Comparison of ENCODE assay signal across 22 cellular contexts in the genomic region with DNA sequence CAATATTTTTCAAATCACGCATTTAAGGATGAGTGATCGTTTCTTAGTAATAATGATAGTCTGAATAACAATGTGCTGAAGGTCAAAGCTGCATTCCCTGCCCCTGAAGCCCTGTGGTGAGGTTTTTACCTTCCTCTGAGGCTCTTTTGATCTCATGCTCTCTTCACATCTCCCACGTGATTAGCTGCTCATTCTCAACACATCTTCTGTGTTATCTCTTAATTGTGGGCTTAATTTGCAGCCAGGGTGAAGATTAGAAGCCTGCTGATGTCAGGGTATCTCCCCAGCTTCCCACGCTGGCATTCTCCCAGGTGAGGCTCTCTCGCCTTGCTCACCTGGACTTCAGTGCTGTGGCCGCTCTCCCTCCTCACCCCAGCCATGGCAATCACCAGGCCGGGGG.
DNase-seq lines count a peak whose midpoint lies in the region; ATAC-seq, FAIRE-seq and TF ChIP-seq lines count a peak whose summit lies in the region.
"Had no signal": no experiment of that assay in that cellular context is flagged by ENCODE, and none has a peak within 500 bp of the region (broad histone marks: within the 10 kb centered on the region; RNA-seq: fewer than 3 reads in every experiment).

No MANE protein-coding gene starts in this region.

- no peak overlapping the region for H4K91ac ChIP-seq in H1 (replicated peaks; ENCODE audit: insufficient read length, low read length)

- 87% methylated on average over 7 of the region's 7 CpGs; no CpG with 5 or more reads in 1 of the 2 experiments for WGBS in H1 (ENCODE audit: extremely low coverage in 1 of 2, insufficient coverage in 1 of 2, insufficient read length in 1 of 2, insufficient replicate concordance in 2 of 2, low coverage in 1 of 2, low lambda C conversion rate in 2 of 2, missing lambda C conversion rate in 1 of 2), 2 experiments

- TF ChIP-seq EP300 in H1 (IDR thresholded peaks at IDR 0.05; ENCODE audit: borderline replicate concordance in 1 of 2, low read depth in 2 of 2, low read length in 2 of 2) = no peak

- H3K36me3 ChIP-seq in H7 (replicated peaks; ENCODE audit: control insufficient read depth, insufficient read depth, low read length) (no peaks in the 10 kb centered on the region), H1 (ENCODE audit: control insufficient read depth in 2 of 4, insufficient read depth in 4 of 4, low read length in 3 of 4) (no peaks in the 10 kb centered on the region)

- H3K4me3 ChIP-seq in H7 (ENCODE audit: insufficient read depth, low read depth, low read length) = no peak overlapping the region
- no peak overlapping the region for H3K4me3 ChIP-seq in H1 (ENCODE audit: extremely low read depth in 1 of 4, insufficient read depth in 2 of 4, low read depth in 3 of 4, low read length in 4 of 4)
- H3K4me3 ChIP-seq: GM12878, K562 had no signal

- H2AK5ac ChIP-seq in H1 (ENCODE audit: low read depth, low read length) = no peak overlapping the region

- peak overlapping the region; percentile 11 for H4K8ac ChIP-seq in H1 (ENCODE audit: extremely low read depth, insufficient read depth, low read length)

- H2BK20ac ChIP-seq in H1 (ENCODE audit: low read length) = no peak overlapping the region

- no peak overlapping the region for H3K14ac ChIP-seq in H1 (ENCODE audit: insufficient read length)

- H3K27me3 ChIP-seq in H7 (ENCODE audit: control insufficient read depth, insufficient read depth, low read length) = no peaks in the 10 kb centered on the region
- peaks cover 0 to 4% (median 0%) of the 10 kb centered on the region in 4 experiments; a peak in 2 of 7 replicates for H3K27me3 ChIP-seq in H1 (replicated peaks in 1 of 4; ENCODE audit: control insufficient read depth in 3 of 4, extremely low read depth in 1 of 4, insufficient read depth in 3 of 4, low read length in 3 of 4)

- no peaks in the 10 kb centered on the region for H3K79me2 ChIP-seq in H1 (ENCODE audit: control insufficient read depth in 1 of 2, insufficient read depth in 2 of 2, low read length in 2 of 2)

- H3K4me1 ChIP-seq in H1 (replicated peaks in 1 of 4; ENCODE audit: control insufficient read depth in 3 of 4, insufficient read depth in 4 of 4, low read length in 3 of 4) = peaks cover 0 to 7% (median 2%) of the 10 kb centered on the region in 4 experiments; a peak in 2 of 7 replicates

- no peak for TF ChIP-seq CTCF in H1 (IDR thresholded peaks at IDR 0.05; ENCODE audit: control extremely low read depth in 1 of 3, insufficient read depth in 1 of 3, low read depth in 1 of 3, low read length in 3 of 3)

- peaks cover 8% of the 10 kb centered on the region for H3K4me1 Mint-ChIP-seq in activated naive CD4-positive, alpha-beta T cell treated with anti-CD3 and anti-CD28 coated beads for 36 hours (ENCODE audit: low read depth)
- H3K4me1 Mint-ChIP-seq in stimulated activated naive CD8-positive, alpha-beta T cell treated with anti-CD3 and anti-CD28 coated beads, Interleukin-15, amount 100 ng/mL, for 72 hours = peaks cover 20% of the 10 kb centered on the region
- H3K4me1 Mint-ChIP-seq: B cell had no signal

- no peak overlapping the region for H2BK12ac ChIP-seq in H1 (ENCODE audit: low read depth, low read length)

- H3K4me3 Mint-ChIP-seq in activated naive CD4-positive, alpha-beta T cell treated with anti-CD3 and anti-CD28 coated beads for 36 hours = no peak overlapping the region
- peak overlapping the region in 1 of 2 donors; percentile 15 for H3K4me3 Mint-ChIP-seq in stimulated activated naive CD8-positive, alpha-beta T cell treated with anti-CD3 and anti-CD28 coated beads, Interleukin-15, amount 100 ng/mL, for 72 hours
- H3K4me3 Mint-ChIP-seq: B cell; CD4-positive, CD25-positive, alpha-beta regulatory T cell had no signal

- H3K79me1 ChIP-seq in H1 (ENCODE audit: low read depth, low read length) = no peaks in the 10 kb centered on the region

- no peaks in the 10 kb centered on the region for H3K23me2 ChIP-seq in H1 (ENCODE audit: low read depth, low read length)

- peak; percentile 75 to 88 for ATAC-seq in activated naive CD4-positive, alpha-beta T cell treated with anti-CD3 and anti-CD28 coated beads, Interleukin-2, amount 50 U/mL, for 72 hours
- peak; percentile 78 for ATAC-seq in stimulated activated naive CD8-positive, alpha-beta T cell treated with anti-CD3 and anti-CD28 coated beads, Interleukin-15, amount 100 ng/mL, for 72 hours
- ATAC-seq: GM12878, K562, Right ventricle myocardium inferior had no signal

- H2BK15ac ChIP-seq in H1 (ENCODE audit: low read length) = no peak overlapping the region

- POLR2A ChIA-PET in H1 (lab: Charles Lee; ENCODE audit: partially characterized antibody) = no interaction called here

- no peak for FAIRE-seq in H1 (lab: Jason Lieb, UNC)
- FAIRE-seq in urothelium cell line (lab: Jason Lieb, UNC) = no peak
- FAIRE-seq: GM12878, K562, RCC 7860 had no signal

- no peak overlapping the region for H3K23ac ChIP-seq in H1 (ENCODE audit: insufficient read length)

- H3K9me3 Mint-ChIP-seq in activated naive CD4-positive, alpha-beta T cell treated with anti-CD3 and anti-CD28 coated beads, Interleukin-2, amount 50 U/mL, for 72 hours = no peaks in the 10 kb centered on the region
- H3K9me3 Mint-ChIP-seq in activated naive CD4-positive, alpha-beta T cell treated with anti-CD3 and anti-CD28 coated beads for 36 hours = no peaks in the 10 kb centered on the region
- no peaks in the 10 kb centered on the region for H3K9me3 Mint-ChIP-seq in stimulated activated naive CD8-positive, alpha-beta T cell treated with anti-CD3 and anti-CD28 coated beads, Interleukin-15, amount 100 ng/mL, for 72 hours

- no peak for DNase-seq in activated naive CD4-positive, alpha-beta T cell treated with anti-CD3 and anti-CD28 coated beads, Interleukin-2, amount 50 U/mL, for 72 hours (ENCODE audit: low spot score in 2 of 2)
- DNase-seq in activated naive CD4-positive, alpha-beta T cell treated with anti-CD3 and anti-CD28 coated beads for 36 hours = no peak
- peak; percentile 37 for DNase-seq in H7
- DNase-seq in H1 (ENCODE audit: low read depth in 1 of 2, low spot score in 2 of 2) = no peak
- no peak for DNase-seq in stimulated activated naive CD8-positive, alpha-beta T cell treated with anti-CD3 and anti-CD28 coated beads, Interleukin-15, amount 100 ng/mL, for 72 hours
- DNase-seq in urothelium cell line (ENCODE audit: low spot score) = no peak
- no peak for DNase-seq in AG20443 (ENCODE audit: low spot score)
- DNase-seq: COR-L47, EL, GOT3, NCI-H1092 treated with DMSO at 0.1 percent for 48 hours, NCI-H146, NCI-H2029 treated with DMSO at 0.1 percent for 48 hours, NCI-H2171, NCI-H446, NCI-H526 treated with DMSO at 0.1 percent for 48 hours had no signal

- peaks cover 11% of the 10 kb centered on the region for H3K27me3 Mint-ChIP-seq in activated naive CD4-positive, alpha-beta T cell treated with anti-CD3 and anti-CD28 coated beads for 36 hours (ENCODE audit: low read depth)
- H3K27me3 Mint-ChIP-seq in stimulated activated naive CD8-positive, alpha-beta T cell treated with anti-CD3 and anti-CD28 coated beads, Interleukin-15, amount 100 ng/mL, for 72 hours = peaks cover 46% of the 10 kb centered on the region

- H2BK120ac ChIP-seq in H1 (replicated peaks; ENCODE audit: low read depth, low read length) = no peak overlapping the region

- CTCF ChIA-PET in activated naive CD4-positive, alpha-beta T cell treated with anti-CD3 and anti-CD28 coated beads for 36 hours (lab: Charles Lee) = interaction anchor here (0.5 to 0.8 kb wide), 2 partner anchors 76 to 234 kb away, joined by 3 read pairs; no protein-coding TSS in a partner anchor
- CTCF ChIA-PET in H1 (lab: Charles Lee; ENCODE audit: partially characterized antibody) = interaction anchor here (0.9 to 1.9 kb wide), 3 partner anchors 22 to 135 kb away, joined by 3 to 4 read pairs (median 3); no protein-coding TSS in a partner anchor

- intact Hi-C loops in activated naive CD4-positive, alpha-beta T cell treated with anti-CD3 and anti-CD28 coated beads for 36 hours (cut with micrococcal nuclease) = no loop called here

- H3K36me3 Mint-ChIP-seq in activated naive CD4-positive, alpha-beta T cell treated with anti-CD3 and anti-CD28 coated beads, Interleukin-2, amount 50 U/mL, for 72 hours = no peaks in the 10 kb centered on the region
- H3K36me3 Mint-ChIP-seq in activated naive CD4-positive, alpha-beta T cell treated with anti-CD3 and anti-CD28 coated beads for 36 hours (ENCODE audit: low read depth) = no peaks in the 10 kb centered on the region
- H3K36me3 Mint-ChIP-seq: CD4-positive, CD25-positive, alpha-beta regulatory T cell had no signal

- H3K27ac Mint-ChIP-seq in activated naive CD4-positive, alpha-beta T cell treated with anti-CD3 and anti-CD28 coated beads, Interleukin-2, amount 50 U/mL, for 72 hours = no peak overlapping the region
- no peak overlapping the region for H3K27ac Mint-ChIP-seq in activated naive CD4-positive, alpha-beta T cell treated with anti-CD3 and anti-CD28 coated beads for 36 hours
- H3K27ac Mint-ChIP-seq in stimulated activated naive CD8-positive, alpha-beta T cell treated with anti-CD3 and anti-CD28 coated beads, Interleukin-15, amount 100 ng/mL, for 72 hours = peak overlapping the region in 1 of 2 donors; percentile 61
- H3K27ac Mint-ChIP-seq: B cell; CD4-positive, CD25-positive, alpha-beta regulatory T cell had no signal

- H2AFZ ChIP-seq in H1 (ENCODE audit: low read length) = no peak overlapping the region

- no peak for TF ChIP-seq POLR2A in H1 (IDR thresholded peaks at IDR 0.05; ENCODE audit: control extremely low read depth in 1 of 2, low read depth in 2 of 2, low read length in 2 of 2)

- no peak overlapping the region for H3K9ac ChIP-seq in H1 (replicated peaks in 1 of 4; ENCODE audit: extremely low read depth in 1 of 4, low read depth in 3 of 4, low read length in 3 of 4)

- H4K5ac ChIP-seq in H1 (ENCODE audit: insufficient read length, low read depth, low read length) = no peak overlapping the region

- no peak overlapping the region for H3K4ac ChIP-seq in H1 (replicated peaks; ENCODE audit: insufficient read length, low read depth, low read length)

- peaks cover 0 to 2% of the 10 kb centered on the region in 2 experiments for H4K20me1 ChIP-seq in H1 (replicated peaks in 1 of 2; ENCODE audit: control insufficient read depth in 1 of 2, insufficient read depth in 2 of 2, low read length in 2 of 2)

- no peak overlapping the region for H2BK5ac ChIP-seq in H1 (ENCODE audit: low read depth, low read length)

- no peak overlapping the region for H3K18ac ChIP-seq in H1 (ENCODE audit: extremely low read depth, low read length)

- no peak for TF ChIP-seq RAD21 in H1 (IDR thresholded peaks at IDR 0.05 in 1 of 2, conservative IDR thresholded peaks at IDR 0.05 in 1 of 2; ENCODE audit: low read depth in 2 of 2, low read length in 2 of 2)

- H3K9me3 ChIP-seq in H1 (ENCODE audit: insufficient read depth in 2 of 2, low read depth in 1 of 2, low read length in 1 of 2) = no peaks in the 10 kb centered on the region

- H3K27ac ChIP-seq in H1 (ENCODE audit: low read depth, low read length) = no peak overlapping the region

- no peak overlapping the region for H3K56ac ChIP-seq in H1 (replicated peaks; ENCODE audit: insufficient read length, low read depth, low read length)

- 0 out of 4 replicates have a peak overlapping the region, but pooled peaks have one; percentile 9 to 13 for H3K4me2 ChIP-seq in H1 (ENCODE audit: insufficient read depth in 1 of 2, low read depth in 2 of 2, low read length in 2 of 2)

TF ChIP-seq in H1, 55 proteins besides CTCF, POLR2A, EP300 and RAD21 (continues in another document):
- TF ChIP-seq MAFK (IDR thresholded peaks at IDR 0.05; ENCODE audit: low read depth, low read length) (no peak), CBX8 (IDR thresholded peaks at IDR 0.05; ENCODE audit: borderline replicate concordance, low read depth, low read length) (no peak)
